Comparison of ENCODE assay signal across 1 cellular context in the genomic region with DNA sequence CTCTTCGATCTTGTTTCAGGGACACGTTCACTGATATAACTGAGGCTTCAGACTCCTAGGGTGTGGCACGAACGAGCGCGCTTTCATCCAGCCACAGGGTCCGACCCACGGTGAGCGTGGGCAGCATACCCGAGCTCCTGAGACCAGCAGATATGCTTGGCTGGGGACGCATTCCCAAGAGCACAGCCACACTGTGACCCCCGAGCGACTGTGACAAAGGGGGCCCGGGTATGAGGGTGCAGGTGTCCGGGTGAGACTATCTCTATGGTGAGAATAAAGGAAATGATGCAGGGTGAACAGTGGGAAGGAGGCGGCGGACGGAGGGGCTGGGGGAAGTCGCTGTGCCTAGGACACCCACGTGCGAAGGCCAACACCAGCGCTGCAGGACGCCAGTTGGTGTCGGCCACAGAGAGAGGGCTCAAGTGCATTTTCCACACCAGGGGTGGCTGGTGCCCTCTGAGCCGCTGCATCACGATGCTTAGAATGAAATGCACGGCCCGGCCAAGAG.
TF ChIP-seq lines count a peak whose summit lies in the region.

No MANE protein-coding gene starts in this region.

TF ChIP-seq in WTC11, 78 proteins besides CTCF, POLR2A, EP300 and RAD21 (continued from another document):
- TF ChIP-seq SOX15 (CRISPR knock-in tag; IDR thresholded peaks at IDR 0.05) (no peak), CBFB (CRISPR knock-in tag; IDR thresholded peaks at IDR 0.05; ENCODE audit: low read depth) (no peak), GTF2I (CRISPR knock-in tag; conservative IDR thresholded peaks at IDR 0.05) (no peak)
